In the genomic region with DNA sequence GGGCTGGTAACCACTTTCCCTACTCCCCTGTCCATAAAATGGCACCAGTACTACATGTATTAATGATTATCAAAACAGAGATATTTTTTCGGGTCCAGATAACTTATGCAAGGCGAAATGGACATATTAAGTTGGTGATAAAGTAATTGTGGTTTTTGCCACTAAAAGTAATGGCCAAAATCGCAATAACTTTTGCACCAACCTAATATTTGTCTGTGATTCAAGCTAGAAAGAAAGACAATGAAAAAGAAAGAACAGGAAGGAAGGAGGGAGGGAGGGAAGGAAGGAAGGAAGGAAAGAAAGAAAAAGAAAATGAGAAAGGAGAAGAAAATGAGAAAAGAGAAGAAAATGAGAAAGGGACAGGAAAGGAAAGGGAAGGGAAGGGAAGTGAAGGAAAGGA, we compare ENCODE assay signal across 26 cellular contexts.
"Had no signal": no experiment of that assay in that cellular context is flagged by ENCODE, and none has a peak within 500 bp of the region (broad histone marks: within the 10 kb centered on the region; RNA-seq: fewer than 3 reads in every experiment).

No MANE protein-coding gene starts in this region.

- H3K4me3 ChIP-seq: stomach, suprapubic skin, testis, thoracic aorta, thyroid gland, tibial artery, tibial nerve, transverse colon, upper lobe of left lung, upper lobe of right lung, uterus, vagina had no signal

- H3K9me3 ChIP-seq: stomach, suprapubic skin, testis, thoracic aorta, thyroid gland, tibial artery, tibial nerve, transverse colon, upper lobe of left lung, upper lobe of right lung, uterus, vagina had no signal

- DNase-seq: stimulated activated CD4-positive, alpha-beta T cell treated with anti-CD3 and anti-CD28 coated beads, Interleukin-2, amount 100 ng/mL, for 48 hours; stimulated activated CD4-positive, alpha-beta T cell treated with anti-CD3 and anti-CD28 coated beads, Interleukin-4, amount 100 ng/mL, for 1 hour; stimulated activated CD4-positive, alpha-beta T cell treated with anti-CD3 and anti-CD28 coated beads, Interleukin-4, amount 100 ng/mL, for 24 hours; stimulated activated CD4-positive, alpha-beta T cell treated with anti-CD3 and anti-CD28 coated beads, Interleukin-4, amount 100 ng/mL, for 4 hours; stimulated activated CD8-positive, alpha-beta memory T cell treated with anti-CD3 and anti-CD28 coated beads, Interleukin-4, amount 100 ng/mL, for 48 hours; stimulated activated naive B cell treated with anti-CD40 and anti-IgM and Interleukin-4, amounts not matched to agents 10 μg/mL and 1 μg/mL and 100 μg/mL, for 72 hours; stimulated activated naive CD4-positive, alpha-beta T cell; stimulated activated naive CD4-positive, alpha-beta T cell treated with Interleukin-2 at 50 U/mL for 16 hours; stimulated activated naive CD8-positive, alpha-beta T cell treated with anti-CD3 and anti-CD28 coated beads, Interleukin-15, amount 100 ng/mL, for 72 hours; stimulated activated naive CD8-positive, alpha-beta T cell treated with anti-CD3 and anti-CD28 coated beads, Interleukin-15, Interleukin-2, amounts not matched to agents 100 U/mL and 50 U/mL, for 24 hours; stomach; substantia nigra; testis; thyroid gland; tibial artery; transverse colon; trophoblast cell; upper lobe of left lung; upper lobe of right lung; uterus had no signal

- H3K36me3 ChIP-seq: stomach, suprapubic skin, thoracic aorta, thyroid gland, tibial artery, tibial nerve, transverse colon, upper lobe of left lung, upper lobe of right lung, uterus, vagina had no signal

- ATAC-seq: stimulated activated effector memory CD8-positive, alpha-beta T cell treated with anti-CD3 and anti-CD28 coated beads, Interleukin-12 subunit alpha, Interleukin-12 subunit beta, amount 100 ng/mL, for 72 hours; stimulated activated memory B cell treated with anti-CD40 and anti-IgM and Interleukin-4, amounts not matched to agents 10 μg/mL and 1 μg/mL and 100 μg/mL, for 72 hours; stimulated activated naive B cell treated with anti-CD40 and anti-IgM and Interleukin-4, amounts not matched to agents 10 μg/mL and 1 μg/mL and 100 μg/mL, for 72 hours; stimulated activated naive CD8-positive, alpha-beta T cell treated with anti-CD3 and anti-CD28 coated beads, Interleukin-15, amount 100 ng/mL, for 72 hours; stimulated activated naive CD8-positive, alpha-beta T cell treated with anti-CD3 and anti-CD28 coated beads, Interleukin-15, Interleukin-2, amounts not matched to agents 100 U/mL and 50 U/mL, for 24 hours; upper lobe of right lung had no signal

- H3K27me3 ChIP-seq: stomach, suprapubic skin, testis, thyroid gland, tibial artery, tibial nerve, transverse colon, upper lobe of left lung, upper lobe of right lung, uterus, vagina had no signal

- H3K27ac ChIP-seq: stomach, suprapubic skin, testis, thoracic aorta, thyroid gland, tibial artery, tibial nerve, transverse colon, upper lobe of left lung, upper lobe of right lung, uterus, vagina had no signal

- H3K4me1 ChIP-seq: stomach, suprapubic skin, testis, thyroid gland, tibial artery, tibial nerve, transverse colon, upper lobe of left lung, upper lobe of right lung, uterus, vagina had no signal
